Comparison of ENCODE assay signal across 17 cellular contexts in the genomic region with DNA sequence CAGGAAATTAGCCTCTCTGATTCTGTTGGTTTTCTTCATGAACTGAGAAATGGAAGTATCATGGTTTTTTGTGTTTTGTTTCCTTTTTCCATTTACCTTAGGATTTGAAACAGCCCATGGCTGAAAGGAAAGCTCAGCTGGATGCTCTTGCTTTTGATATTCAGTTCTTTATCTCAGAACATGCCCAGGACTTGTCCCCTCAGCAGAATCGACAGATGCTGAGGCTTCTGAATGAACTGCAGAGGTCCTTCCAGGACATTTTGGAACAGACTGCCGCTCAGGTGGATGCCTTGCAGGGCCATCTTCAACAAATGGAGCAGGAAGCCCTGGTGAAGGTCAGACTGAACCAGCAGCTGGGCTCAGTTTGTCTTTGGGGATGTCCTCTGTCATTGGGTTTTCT.
A peak's percentile ranks its signal among the peaks of the same experiment; 100 is the strongest.
DNase-seq lines count a peak whose midpoint lies in the region; ATAC-seq and TF ChIP-seq lines count a peak whose summit lies in the region.
"Had no signal": no experiment of that assay in that cellular context is flagged by ENCODE, and none has a peak within 500 bp of the region (broad histone marks: within the 10 kb centered on the region; RNA-seq: fewer than 3 reads in every experiment).

No MANE protein-coding gene starts in this region.

- no peak overlapping the region for H3K4me3 ChIP-seq in mammary epithelial cell (replicated peaks in 1 of 3; ENCODE audit: insufficient read depth in 1 of 3, low read depth in 2 of 3, low read length in 3 of 3)
- H3K4me3 ChIP-seq: gastroesophageal sphincter, K562, lung, Peyer's patch, suprapubic skin had no signal

- no peaks in the 10 kb centered on the region for H3K27me3 Mint-ChIP-seq in activated CD4-positive, alpha-beta T cell treated with anti-CD3 and anti-CD28 coated beads, Interleukin-2, amount 10 ng/mL, durations not matched to agents 7 days and 5 days
- no peaks in the 10 kb centered on the region for H3K27me3 Mint-ChIP-seq in natural killer cell (ENCODE audit: low read depth in 2 of 2)

- no peak overlapping the region for H3K4me2 ChIP-seq in mammary epithelial cell (ENCODE audit: insufficient read depth, low read depth, low read length)

- intact Hi-C loops in mammary epithelial cell (cut with micrococcal nuclease) (no loop called here), natural killer cell (cut with micrococcal nuclease) (no loop called here)

- H3K4me3 Mint-ChIP-seq in activated CD4-positive, alpha-beta T cell treated with anti-CD3 and anti-CD28 coated beads, Interleukin-2, amount 10 ng/mL, durations not matched to agents 7 days and 5 days: no peak overlapping the region
- H3K4me3 Mint-ChIP-seq in natural killer cell: no peak overlapping the region
- H3K4me3 Mint-ChIP-seq: immature natural killer cell had no signal

- H3K4me1 ChIP-seq in mammary epithelial cell (ENCODE audit: insufficient read depth, low read length): no peaks in the 10 kb centered on the region
- H3K4me1 ChIP-seq: gastroesophageal sphincter, Peyer's patch, suprapubic skin had no signal

- DNase-seq in activated CD4-positive, alpha-beta T cell treated with anti-CD3 and anti-CD28 coated beads, Interleukin-2, amount 10 ng/mL, durations not matched to agents 7 days and 5 days: no peak
- no peak for DNase-seq in activated CD4-positive, alpha-beta T cell treated with anti-CD3 and anti-CD28 coated beads, Interleukin-2, amount 50 U/mL, for 1 hour
- DNase-seq in RWPE1 (ENCODE audit: low spot score) (no peak), mammary epithelial cell (no peak), natural killer cell (no peak), NCI-H2196 (lab: John Stamatoyannopoulos, UW; ENCODE audit: unreplicated experiment) (no peak)
- no peak for DNase-seq in NK-92 treated with Interleukin-12 subunit alpha and Interleukin-12 subunit beta, amount 100 ng/mL, for 24 hours (lab: John Stamatoyannopoulos, UW)
- DNase-seq: ACHN, immature natural killer cell, Peyer's patch, right cardiac atrium had no signal

- ATAC-seq in natural killer cell (no peak), HG03571 (IDR thresholded peaks at IDR 0.05; ENCODE audit: unreplicated experiment) (no peak)
- ATAC-seq: gastroesophageal sphincter, K562, right cardiac atrium, SK-N-SH treated with all-trans-retinoic acid at 6 μM for 48 hours had no signal

- in situ Hi-C loops in mammary epithelial cell (cut with MboI; ENCODE audit: low sequenced_read_pairs in 2 of 2): no loop called here

- TF ChIP-seq CTCF in RWPE1 (conservative IDR thresholded peaks at IDR 0.05; ENCODE audit: low read depth) (no peak), mammary epithelial cell (conservative IDR thresholded peaks at IDR 0.05 in 1 of 2, IDR thresholded peaks at IDR 0.05 in 1 of 2; ENCODE audit: extremely low read depth in 1 of 2, insufficient read depth in 1 of 2, low read depth in 1 of 2, low read length in 2 of 2) (no peak), natural killer cell (IDR thresholded peaks at IDR 0.05) (no peak)

- H3K9me3 ChIP-seq in mammary epithelial cell (replicated peaks; ENCODE audit: insufficient read depth, low read length): no peaks in the 10 kb centered on the region
- H3K9me3 ChIP-seq: gastroesophageal sphincter, Peyer's patch, suprapubic skin had no signal

- no peaks in the 10 kb centered on the region for H4K20me1 ChIP-seq in mammary epithelial cell (ENCODE audit: insufficient read depth, low read length)

- H3K27ac ChIP-seq in RWPE1 (peak overlapping the region; percentile 38; the same call in 1 of the 2 replicates), mammary epithelial cell (ENCODE audit: insufficient read depth, low read depth, low read length) (peak overlapping the region; percentile 1)
- H3K27ac ChIP-seq: Peyer's patch, suprapubic skin had no signal

- H3K9me3 Mint-ChIP-seq in activated CD4-positive, alpha-beta T cell treated with anti-CD3 and anti-CD28 coated beads, Interleukin-2, amount 10 ng/mL, durations not matched to agents 7 days and 5 days: no peaks in the 10 kb centered on the region
- no peaks in the 10 kb centered on the region for H3K9me3 Mint-ChIP-seq in natural killer cell
- H3K9me3 Mint-ChIP-seq: immature natural killer cell had no signal

- H3K27ac Mint-ChIP-seq in activated CD4-positive, alpha-beta T cell treated with anti-CD3 and anti-CD28 coated beads, Interleukin-2, amount 10 ng/mL, durations not matched to agents 7 days and 5 days: peak overlapping the region; percentile 47
- peak overlapping the region; percentile 53 to 65 for H3K27ac Mint-ChIP-seq in natural killer cell

- BruUV-seq in mammary epithelial cell (replicated peaks; lab: Mats Ljungman, UMichigan): no TSS peak

- H3K27me3 ChIP-seq in mammary epithelial cell (ENCODE audit: insufficient read depth, low read length): no peaks in the 10 kb centered on the region
- H3K27me3 ChIP-seq: gastroesophageal sphincter, Peyer's patch, suprapubic skin had no signal

- WGBS in mammary epithelial cell (ENCODE audit: low coverage, missing lambda C conversion rate): 100% methylated on average over 1 of the region's 2 CpGs

- POLR2A ChIA-PET in activated CD4-positive, alpha-beta T cell treated with anti-CD3 and anti-CD28 coated beads, Interleukin-2, amount 10 ng/mL, durations not matched to agents 7 days and 5 days (lab: Charles Lee): no interaction called here
- POLR2A ChIA-PET in RWPE1 (lab: Yijun Ruan, JAX; ENCODE audit: low non-redundant PET): interaction anchor here (0.6 kb wide), 1 partner anchor 16 kb away, joined by 3 read pairs; no protein-coding TSS in a partner anchor

- no peaks in the 10 kb centered on the region for H3K4me1 Mint-ChIP-seq in activated CD4-positive, alpha-beta T cell treated with anti-CD3 and anti-CD28 coated beads, Interleukin-2, amount 10 ng/mL, durations not matched to agents 7 days and 5 days
- peaks cover 0 to 4% of the 10 kb centered on the region in 2 donors for H3K4me1 Mint-ChIP-seq in natural killer cell

- dilution Hi-C loops in mammary epithelial cell (cut with HindIII; ENCODE audit: low sequenced_read_pairs): no loop called here

- no peak overlapping the region for H2AFZ ChIP-seq in mammary epithelial cell (ENCODE audit: low read depth, low read length)

- no peak overlapping the region for H3K9ac ChIP-seq in mammary epithelial cell (ENCODE audit: insufficient read depth, low read length)

- H3K36me3 ChIP-seq in mammary epithelial cell (ENCODE audit: insufficient read depth, low read length): peaks cover 36% of the 10 kb centered on the region

- CTCF ChIA-PET in activated CD4-positive, alpha-beta T cell treated with anti-CD3 and anti-CD28 coated beads, Interleukin-2, amount 10 ng/mL, durations not matched to agents 7 days and 5 days (lab: Charles Lee): interaction anchor here (1.7 to 3.1 kb wide), 2 partner anchors 11 to 154 kb away, joined by 4 to 9 read pairs; no protein-coding TSS in a partner anchor
- CTCF ChIA-PET in RWPE1 (lab: Yijun Ruan, JAX): no interaction called here
- CTCF ChIA-PET in mammary epithelial cell (lab: Charles Lee; ENCODE audit: low non-redundant PET): no interaction called here

- H3K36me3 Mint-ChIP-seq in activated CD4-positive, alpha-beta T cell treated with anti-CD3 and anti-CD28 coated beads, Interleukin-2, amount 10 ng/mL, durations not matched to agents 7 days and 5 days (ENCODE audit: low read depth): peaks cover 62% of the 10 kb centered on the region
- peaks cover 30% of the 10 kb centered on the region for H3K36me3 Mint-ChIP-seq in natural killer cell

- no peaks in the 10 kb centered on the region for H3K79me2 ChIP-seq in mammary epithelial cell (ENCODE audit: insufficient read depth, low read length)
